1 cellular context compared by ENCODE assay signal in the genomic region with DNA sequence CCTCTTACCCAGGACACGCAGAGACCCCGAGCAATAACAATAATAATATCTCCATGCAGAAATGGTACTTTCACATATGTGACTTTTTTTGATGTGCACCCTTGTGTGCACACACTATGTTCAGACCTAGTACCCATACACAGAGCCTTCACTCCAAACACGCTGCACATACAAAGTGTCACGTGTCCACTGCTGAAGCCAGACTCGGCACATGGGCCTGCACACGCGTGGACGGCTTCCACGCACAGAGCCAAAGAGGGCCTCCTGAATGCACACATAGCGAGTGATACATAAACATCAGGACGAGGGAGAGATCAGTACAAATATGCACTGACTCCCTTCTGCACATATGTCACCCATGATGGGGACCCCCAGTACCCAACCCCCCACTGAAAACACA.
A peak's percentile ranks its signal among the peaks of the same experiment; 100 is the strongest.
TF ChIP-seq lines count a peak whose summit lies in the region.

No MANE protein-coding gene starts in this region.

TF ChIP-seq in HepG2, 621 proteins besides CTCF, POLR2A, EP300 and RAD21:
- no peak for TF ChIP-seq MLLT10 (CRISPR knock-in tag; IDR thresholded peaks at IDR 0.05)
- TF ChIP-seq, protein P1, sequence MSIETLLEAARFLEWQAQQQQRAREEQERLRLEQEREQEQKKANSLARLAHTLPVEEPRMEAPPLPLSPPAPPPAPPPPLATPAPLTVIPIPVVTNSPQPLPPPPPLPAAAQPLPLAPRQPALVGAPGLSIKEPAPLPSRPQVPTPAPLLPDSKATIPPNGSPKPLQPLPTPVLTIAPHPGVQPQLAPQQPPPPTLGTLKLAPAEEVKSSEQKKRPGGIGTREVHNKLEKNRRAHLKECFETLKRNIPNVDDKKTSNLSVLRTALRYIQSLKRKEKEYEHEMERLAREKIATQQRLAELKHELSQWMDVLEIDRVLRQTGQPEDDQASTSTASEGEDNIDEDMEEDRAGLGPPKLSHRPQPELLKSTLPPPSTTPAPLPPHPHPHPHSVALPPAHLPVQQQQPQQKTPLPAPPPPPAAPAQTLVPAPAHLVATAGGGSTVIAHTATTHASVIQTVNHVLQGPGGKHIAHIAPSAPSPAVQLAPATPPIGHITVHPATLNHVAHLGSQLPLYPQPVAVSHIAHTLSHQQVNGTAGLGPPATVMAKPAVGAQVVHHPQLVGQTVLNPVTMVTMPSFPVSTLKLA (IDR thresholded peaks at IDR 0.05): peak; percentile 84
- TF ChIP-seq, protein P2, sequence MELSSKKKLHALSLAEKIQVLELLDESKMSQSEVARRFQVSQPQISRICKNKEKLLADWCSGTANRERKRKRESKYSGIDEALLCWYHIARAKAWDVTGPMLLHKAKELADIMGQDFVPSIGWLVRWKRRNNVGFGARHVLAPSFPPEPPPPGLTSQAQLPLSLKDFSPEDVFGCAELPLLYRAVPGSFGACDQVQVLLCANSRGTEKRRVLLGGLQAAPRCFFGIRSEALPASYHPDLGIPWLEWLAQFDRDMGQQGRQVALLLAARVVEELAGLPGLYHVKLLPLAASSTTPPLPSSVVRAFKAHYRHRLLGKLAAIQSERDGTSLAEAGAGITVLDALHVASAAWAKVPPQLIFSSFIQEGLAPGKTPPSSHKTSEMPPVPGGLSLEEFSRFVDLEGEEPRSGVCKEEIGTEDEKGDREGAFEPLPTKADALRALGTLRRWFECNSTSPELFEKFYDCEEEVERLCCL (CRISPR knock-in tag; IDR thresholded peaks at IDR 0.05; ENCODE audit: borderline replicate concordance): no peak
- TF ChIP-seq, protein P3, sequence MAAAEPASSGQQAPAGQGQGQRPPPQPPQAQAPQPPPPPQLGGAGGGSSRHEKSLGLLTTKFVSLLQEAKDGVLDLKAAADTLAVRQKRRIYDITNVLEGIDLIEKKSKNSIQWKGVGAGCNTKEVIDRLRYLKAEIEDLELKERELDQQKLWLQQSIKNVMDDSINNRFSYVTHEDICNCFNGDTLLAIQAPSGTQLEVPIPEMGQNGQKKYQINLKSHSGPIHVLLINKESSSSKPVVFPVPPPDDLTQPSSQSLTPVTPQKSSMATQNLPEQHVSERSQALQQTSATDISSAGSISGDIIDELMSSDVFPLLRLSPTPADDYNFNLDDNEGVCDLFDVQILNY (CRISPR knock-in tag; conservative IDR thresholded peaks at IDR 0.05): no peak
- TF ChIP-seq, protein P4, sequence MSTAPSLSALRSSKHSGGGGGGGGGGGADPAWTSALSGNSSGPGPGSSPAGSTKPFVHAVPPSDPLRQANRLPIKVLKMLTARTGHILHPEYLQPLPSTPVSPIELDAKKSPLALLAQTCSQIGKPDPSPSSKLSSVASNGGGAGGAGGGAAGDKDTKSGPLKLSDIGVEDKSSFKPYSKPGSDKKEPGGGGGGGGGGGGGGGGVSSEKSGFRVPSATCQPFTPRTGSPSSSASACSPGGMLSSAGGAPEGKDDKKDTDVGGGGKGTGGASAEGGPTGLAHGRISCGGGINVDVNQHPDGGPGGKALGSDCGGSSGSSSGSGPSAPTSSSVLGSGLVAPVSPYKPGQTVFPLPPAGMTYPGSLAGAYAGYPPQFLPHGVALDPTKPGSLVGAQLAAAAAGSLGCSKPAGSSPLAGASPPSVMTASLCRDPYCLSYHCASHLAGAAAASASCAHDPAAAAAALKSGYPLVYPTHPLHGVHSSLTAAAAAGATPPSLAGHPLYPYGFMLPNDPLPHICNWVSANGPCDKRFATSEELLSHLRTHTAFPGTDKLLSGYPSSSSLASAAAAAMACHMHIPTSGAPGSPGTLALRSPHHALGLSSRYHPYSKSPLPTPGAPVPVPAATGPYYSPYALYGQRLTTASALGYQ (CRISPR knock-in tag; IDR thresholded peaks at IDR 0.05): no peak
